1 cellular context compared by ENCODE assay signal in genomic region chr3:134496481-134497071, GRCh38.
TF ChIP-seq lines count a peak whose summit lies in the region.

No MANE protein-coding gene starts in this region.

TF ChIP-seq in K562, 482 proteins besides CTCF, POLR2A, EP300 and RAD21 (continued from another document and continues in another):
- TF ChIP-seq JUND (IDR thresholded peaks at IDR 0.05; ENCODE audit: borderline replicate concordance, low read depth, low read length) (no peak), JUND (tag; IDR thresholded peaks at IDR 0.05; ENCODE audit: borderline replicate concordance, low read depth, low read length) (peak; percentile 70; the same call in 2 of the 3 replicates), PYGO2 (tag; IDR thresholded peaks at IDR 0.05) (peak; percentile 82), KAT2B (IDR thresholded peaks at IDR 0.05; ENCODE audit: low read depth, low read length) (no peak), NBN (IDR thresholded peaks at IDR 0.05; ENCODE audit: low read depth) (no peak), RBBP5 (IDR thresholded peaks at IDR 0.05; ENCODE audit: borderline replicate concordance, insufficient read depth, low read length, poor library complexity, severe bottlenecking) (no peak), FOXM1 (IDR thresholded peaks at IDR 0.05; ENCODE audit: low read depth) (peak; percentile 83), FOXM1 (CRISPR knock-in tag; IDR thresholded peaks at IDR 0.05; ENCODE audit: low read depth) (no peak), TAF15 (IDR thresholded peaks at IDR 0.05; ENCODE audit: low read depth, low read length) (no peak), RHOXF2B (CRISPR knock-in tag; conservative IDR thresholded peaks at IDR 0.05) (no peak), SOX6 (IDR thresholded peaks at IDR 0.05) (peak; percentile 87), EHMT2 (IDR thresholded peaks at IDR 0.05) (no peak), ZNF668 (CRISPR knock-in tag; IDR thresholded peaks at IDR 0.05) (peak; percentile 90), FOXP4 (CRISPR knock-in tag; IDR thresholded peaks at IDR 0.05; ENCODE audit: borderline replicate concordance) (no peak), ZNF584 (CRISPR knock-in tag; IDR thresholded peaks at IDR 0.05; ENCODE audit: low read depth) (peak; percentile 73), GTF2A2 (tag; IDR thresholded peaks at IDR 0.05) (peak; percentile 86), ELF2 (CRISPR knock-in tag; IDR thresholded peaks at IDR 0.05) (0 out of 2 replicates have a peak, but pooled peaks have one; percentile 44), TSHZ1 (CRISPR knock-in tag; IDR thresholded peaks at IDR 0.05) (peak; percentile 36; the same call in 1 of the 2 replicates), TFAM (CRISPR knock-in tag; conservative IDR thresholded peaks at IDR 0.05) (no peak), CXXC5 (CRISPR knock-in tag; IDR thresholded peaks at IDR 0.05) (peak; percentile 75), CBX1 (IDR thresholded peaks at IDR 0.05; ENCODE audit: low read depth) (no peak), PTTG1 (tag; IDR thresholded peaks at IDR 0.05; ENCODE audit: low read depth) (peak; percentile 89), ZNF140 (CRISPR knock-in tag; IDR thresholded peaks at IDR 0.05) (peak; percentile 68; the same call in 1 of the 2 replicates), KDM2B (CRISPR knock-in tag; IDR thresholded peaks at IDR 0.05) (peak; percentile 79; the same call in 1 of the 2 replicates), FUS (optimal IDR thresholded peaks at IDR 0.05; ENCODE audit: low read depth, low read length) (no peak), ZNF644 (tag; IDR thresholded peaks at IDR 0.05; ENCODE audit: low read depth) (peak; percentile 97)
- TF ChIP-seq, protein P1, sequence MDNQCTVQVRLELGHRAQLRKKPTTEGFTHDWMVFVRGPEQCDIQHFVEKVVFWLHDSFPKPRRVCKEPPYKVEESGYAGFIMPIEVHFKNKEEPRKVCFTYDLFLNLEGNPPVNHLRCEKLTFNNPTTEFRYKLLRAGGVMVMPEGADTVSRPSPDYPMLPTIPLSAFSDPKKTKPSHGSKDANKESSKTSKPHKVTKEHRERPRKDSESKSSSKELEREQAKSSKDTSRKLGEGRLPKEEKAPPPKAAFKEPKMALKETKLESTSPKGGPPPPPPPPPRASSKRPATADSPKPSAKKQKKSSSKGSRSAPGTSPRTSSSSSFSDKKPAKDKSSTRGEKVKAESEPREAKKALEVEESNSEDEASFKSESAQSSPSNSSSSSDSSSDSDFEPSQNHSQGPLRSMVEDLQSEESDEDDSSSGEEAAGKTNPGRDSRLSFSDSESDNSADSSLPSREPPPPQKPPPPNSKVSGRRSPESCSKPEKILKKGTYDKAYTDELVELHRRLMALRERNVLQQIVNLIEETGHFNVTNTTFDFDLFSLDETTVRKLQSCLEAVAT (IDR thresholded peaks at IDR 0.05) = peak in 1 of 2 experiments; percentile 66; a peak in 2 of 4 replicates
- TF ChIP-seq, protein P2, sequence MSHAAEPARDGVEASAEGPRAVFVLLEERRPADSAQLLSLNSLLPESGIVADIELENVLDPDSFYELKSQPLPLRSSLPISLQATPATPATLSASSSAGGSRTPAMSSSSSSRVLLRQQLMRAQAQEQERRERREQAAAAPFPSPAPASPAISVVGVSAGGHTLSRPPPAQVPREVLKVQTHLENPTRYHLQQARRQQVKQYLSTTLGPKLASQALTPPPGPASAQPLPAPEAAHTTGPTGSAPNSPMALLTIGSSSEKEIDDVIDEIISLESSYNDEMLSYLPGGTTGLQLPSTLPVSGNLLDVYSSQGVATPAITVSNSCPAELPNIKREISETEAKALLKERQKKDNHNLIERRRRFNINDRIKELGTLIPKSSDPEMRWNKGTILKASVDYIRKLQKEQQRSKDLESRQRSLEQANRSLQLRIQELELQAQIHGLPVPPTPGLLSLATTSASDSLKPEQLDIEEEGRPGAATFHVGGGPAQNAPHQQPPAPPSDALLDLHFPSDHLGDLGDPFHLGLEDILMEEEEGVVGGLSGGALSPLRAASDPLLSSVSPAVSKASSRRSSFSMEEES (CRISPR knock-in tag; IDR thresholded peaks at IDR 0.05) = no peak
- TF ChIP-seq, protein P3, sequence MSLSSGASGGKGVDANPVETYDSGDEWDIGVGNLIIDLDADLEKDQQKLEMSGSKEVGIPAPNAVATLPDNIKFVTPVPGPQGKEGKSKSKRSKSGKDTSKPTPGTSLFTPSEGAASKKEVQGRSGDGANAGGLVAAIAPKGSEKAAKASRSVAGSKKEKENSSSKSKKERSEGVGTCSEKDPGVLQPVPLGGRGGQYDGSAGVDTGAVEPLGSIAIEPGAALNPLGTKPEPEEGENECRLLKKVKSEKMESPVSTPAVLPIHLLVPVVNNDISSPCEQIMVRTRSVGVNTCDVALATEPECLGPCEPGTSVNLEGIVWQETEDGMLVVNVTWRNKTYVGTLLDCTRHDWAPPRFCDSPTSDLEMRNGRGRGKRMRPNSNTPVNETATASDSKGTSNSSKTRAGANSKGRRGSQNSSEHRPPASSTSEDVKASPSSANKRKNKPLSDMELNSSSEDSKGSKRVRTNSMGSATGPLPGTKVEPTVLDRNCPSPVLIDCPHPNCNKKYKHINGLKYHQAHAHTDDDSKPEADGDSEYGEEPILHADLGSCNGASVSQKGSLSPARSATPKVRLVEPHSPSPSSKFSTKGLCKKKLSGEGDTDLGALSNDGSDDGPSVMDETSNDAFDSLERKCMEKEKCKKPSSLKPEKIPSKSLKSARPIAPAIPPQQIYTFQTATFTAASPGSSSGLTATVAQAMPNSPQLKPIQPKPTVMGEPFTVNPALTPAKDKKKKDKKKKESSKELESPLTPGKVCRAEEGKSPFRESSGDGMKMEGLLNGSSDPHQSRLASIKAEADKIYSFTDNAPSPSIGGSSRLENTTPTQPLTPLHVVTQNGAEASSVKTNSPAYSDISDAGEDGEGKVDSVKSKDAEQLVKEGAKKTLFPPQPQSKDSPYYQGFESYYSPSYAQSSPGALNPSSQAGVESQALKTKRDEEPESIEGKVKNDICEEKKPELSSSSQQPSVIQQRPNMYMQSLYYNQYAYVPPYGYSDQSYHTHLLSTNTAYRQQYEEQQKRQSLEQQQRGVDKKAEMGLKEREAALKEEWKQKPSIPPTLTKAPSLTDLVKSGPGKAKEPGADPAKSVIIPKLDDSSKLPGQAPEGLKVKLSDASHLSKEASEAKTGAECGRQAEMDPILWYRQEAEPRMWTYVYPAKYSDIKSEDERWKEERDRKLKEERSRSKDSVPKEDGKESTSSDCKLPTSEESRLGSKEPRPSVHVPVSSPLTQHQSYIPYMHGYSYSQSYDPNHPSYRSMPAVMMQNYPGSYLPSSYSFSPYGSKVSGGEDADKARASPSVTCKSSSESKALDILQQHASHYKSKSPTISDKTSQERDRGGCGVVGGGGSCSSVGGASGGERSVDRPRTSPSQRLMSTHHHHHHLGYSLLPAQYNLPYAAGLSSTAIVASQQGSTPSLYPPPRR (CRISPR knock-in tag; IDR thresholded peaks at IDR 0.05; ENCODE audit: borderline replicate concordance) = no peak
- TF ChIP-seq, protein P4, sequence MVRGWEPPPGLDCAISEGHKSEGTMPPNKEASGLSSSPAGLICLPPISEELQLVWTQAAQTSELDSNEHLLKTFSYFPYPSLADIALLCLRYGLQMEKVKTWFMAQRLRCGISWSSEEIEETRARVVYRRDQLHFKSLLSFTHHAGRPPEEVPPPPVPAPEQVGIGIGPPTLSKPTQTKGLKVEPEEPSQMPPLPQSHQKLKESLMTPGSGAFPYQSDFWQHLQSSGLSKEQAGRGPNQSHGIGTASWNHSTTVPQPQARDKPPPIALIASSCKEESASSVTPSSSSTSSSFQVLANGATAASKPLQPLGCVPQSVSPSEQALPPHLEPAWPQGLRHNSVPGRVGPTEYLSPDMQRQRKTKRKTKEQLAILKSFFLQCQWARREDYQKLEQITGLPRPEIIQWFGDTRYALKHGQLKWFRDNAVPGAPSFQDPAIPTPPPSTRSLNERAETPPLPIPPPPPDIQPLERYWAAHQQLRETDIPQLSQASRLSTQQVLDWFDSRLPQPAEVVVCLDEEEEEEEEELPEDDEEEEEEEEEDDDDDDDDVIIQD (CRISPR knock-in tag; IDR thresholded peaks at IDR 0.05) = peak; percentile 79; the same call in 1 of the 2 replicates
- TF ChIP-seq, protein P5, sequence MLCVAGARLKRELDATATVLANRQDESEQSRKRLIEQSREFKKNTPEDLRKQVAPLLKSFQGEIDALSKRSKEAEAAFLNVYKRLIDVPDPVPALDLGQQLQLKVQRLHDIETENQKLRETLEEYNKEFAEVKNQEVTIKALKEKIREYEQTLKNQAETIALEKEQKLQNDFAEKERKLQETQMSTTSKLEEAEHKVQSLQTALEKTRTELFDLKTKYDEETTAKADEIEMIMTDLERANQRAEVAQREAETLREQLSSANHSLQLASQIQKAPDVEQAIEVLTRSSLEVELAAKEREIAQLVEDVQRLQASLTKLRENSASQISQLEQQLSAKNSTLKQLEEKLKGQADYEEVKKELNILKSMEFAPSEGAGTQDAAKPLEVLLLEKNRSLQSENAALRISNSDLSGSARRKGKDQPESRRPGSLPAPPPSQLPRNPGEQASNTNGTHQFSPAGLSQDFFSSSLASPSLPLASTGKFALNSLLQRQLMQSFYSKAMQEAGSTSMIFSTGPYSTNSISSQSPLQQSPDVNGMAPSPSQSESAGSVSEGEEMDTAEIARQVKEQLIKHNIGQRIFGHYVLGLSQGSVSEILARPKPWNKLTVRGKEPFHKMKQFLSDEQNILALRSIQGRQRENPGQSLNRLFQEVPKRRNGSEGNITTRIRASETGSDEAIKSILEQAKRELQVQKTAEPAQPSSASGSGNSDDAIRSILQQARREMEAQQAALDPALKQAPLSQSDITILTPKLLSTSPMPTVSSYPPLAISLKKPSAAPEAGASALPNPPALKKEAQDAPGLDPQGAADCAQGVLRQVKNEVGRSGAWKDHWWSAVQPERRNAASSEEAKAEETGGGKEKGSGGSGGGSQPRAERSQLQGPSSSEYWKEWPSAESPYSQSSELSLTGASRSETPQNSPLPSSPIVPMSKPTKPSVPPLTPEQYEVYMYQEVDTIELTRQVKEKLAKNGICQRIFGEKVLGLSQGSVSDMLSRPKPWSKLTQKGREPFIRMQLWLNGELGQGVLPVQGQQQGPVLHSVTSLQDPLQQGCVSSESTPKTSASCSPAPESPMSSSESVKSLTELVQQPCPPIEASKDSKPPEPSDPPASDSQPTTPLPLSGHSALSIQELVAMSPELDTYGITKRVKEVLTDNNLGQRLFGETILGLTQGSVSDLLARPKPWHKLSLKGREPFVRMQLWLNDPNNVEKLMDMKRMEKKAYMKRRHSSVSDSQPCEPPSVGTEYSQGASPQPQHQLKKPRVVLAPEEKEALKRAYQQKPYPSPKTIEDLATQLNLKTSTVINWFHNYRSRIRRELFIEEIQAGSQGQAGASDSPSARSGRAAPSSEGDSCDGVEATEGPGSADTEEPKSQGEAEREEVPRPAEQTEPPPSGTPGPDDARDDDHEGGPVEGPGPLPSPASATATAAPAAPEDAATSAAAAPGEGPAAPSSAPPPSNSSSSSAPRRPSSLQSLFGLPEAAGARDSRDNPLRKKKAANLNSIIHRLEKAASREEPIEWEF (CRISPR knock-in tag; IDR thresholded peaks at IDR 0.05) = 0 out of 2 replicates have a peak, but pooled peaks have one; percentile 76
- TF ChIP-seq, protein P6, sequence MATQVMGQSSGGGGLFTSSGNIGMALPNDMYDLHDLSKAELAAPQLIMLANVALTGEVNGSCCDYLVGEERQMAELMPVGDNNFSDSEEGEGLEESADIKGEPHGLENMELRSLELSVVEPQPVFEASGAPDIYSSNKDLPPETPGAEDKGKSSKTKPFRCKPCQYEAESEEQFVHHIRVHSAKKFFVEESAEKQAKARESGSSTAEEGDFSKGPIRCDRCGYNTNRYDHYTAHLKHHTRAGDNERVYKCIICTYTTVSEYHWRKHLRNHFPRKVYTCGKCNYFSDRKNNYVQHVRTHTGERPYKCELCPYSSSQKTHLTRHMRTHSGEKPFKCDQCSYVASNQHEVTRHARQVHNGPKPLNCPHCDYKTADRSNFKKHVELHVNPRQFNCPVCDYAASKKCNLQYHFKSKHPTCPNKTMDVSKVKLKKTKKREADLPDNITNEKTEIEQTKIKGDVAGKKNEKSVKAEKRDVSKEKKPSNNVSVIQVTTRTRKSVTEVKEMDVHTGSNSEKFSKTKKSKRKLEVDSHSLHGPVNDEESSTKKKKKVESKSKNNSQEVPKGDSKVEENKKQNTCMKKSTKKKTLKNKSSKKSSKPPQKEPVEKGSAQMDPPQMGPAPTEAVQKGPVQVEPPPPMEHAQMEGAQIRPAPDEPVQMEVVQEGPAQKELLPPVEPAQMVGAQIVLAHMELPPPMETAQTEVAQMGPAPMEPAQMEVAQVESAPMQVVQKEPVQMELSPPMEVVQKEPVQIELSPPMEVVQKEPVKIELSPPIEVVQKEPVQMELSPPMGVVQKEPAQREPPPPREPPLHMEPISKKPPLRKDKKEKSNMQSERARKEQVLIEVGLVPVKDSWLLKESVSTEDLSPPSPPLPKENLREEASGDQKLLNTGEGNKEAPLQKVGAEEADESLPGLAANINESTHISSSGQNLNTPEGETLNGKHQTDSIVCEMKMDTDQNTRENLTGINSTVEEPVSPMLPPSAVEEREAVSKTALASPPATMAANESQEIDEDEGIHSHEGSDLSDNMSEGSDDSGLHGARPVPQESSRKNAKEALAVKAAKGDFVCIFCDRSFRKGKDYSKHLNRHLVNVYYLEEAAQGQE (CRISPR knock-in tag; IDR thresholded peaks at IDR 0.05; ENCODE audit: low read depth) = no peak
